Comparison of ENCODE assay signal across 10 cellular contexts in genomic region chr14:89466460-89466859, GRCh38. TPM values are rescaled to one million over a fixed set of nuclear protein-coding genes. Genes with fewer than 3 reads are reported as not detected.
DNase-seq lines count a peak whose midpoint lies in the region; ATAC-seq, FAIRE-seq and TF ChIP-seq lines count a peak whose summit lies in the region.
"Had no signal": no experiment of that assay in that cellular context is flagged by ENCODE, and none has a peak within 500 bp of the region (broad histone marks: within the 10 kb centered on the region; RNA-seq: fewer than 3 reads in every experiment).

No MANE protein-coding gene starts in this region.

- 80 to 82% methylated on average over 1 to 5 of the region's 5 CpGs for WGBS in transverse colon (ENCODE audit: low coverage in 1 of 2), 2 donors

- TF ChIP-seq CTCF in transverse colon (IDR thresholded peaks at IDR 0.05) = no peak

- intact Hi-C loops in transverse colon (cut with DNase I; ENCODE audit: low total_unique reads) = no loop called here

- no peaks in the 10 kb centered on the region; the same call in none of the 2 replicates for H3K4me1 ChIP-seq in HUES48 (ENCODE audit: control insufficient read depth, insufficient read depth, low read length)
- peaks cover 0 to 8% (median 0%) of the 10 kb centered on the region in 4 donors for H3K4me1 ChIP-seq in transverse colon

- no peaks in the 10 kb centered on the region for H3K27me3 Mint-ChIP-seq in activated T-cell treated with anti-CD3 and anti-CD28 coated beads, Interleukin-2, amount 50 U/mL, for 4 hours (ENCODE audit: low read depth)

- no peak for TF ChIP-seq EP300 in transverse colon (IDR thresholded peaks at IDR 0.05; ENCODE audit: low read depth)

- no peaks in the 10 kb centered on the region for H3K9me3 Mint-ChIP-seq in activated T-cell treated with anti-CD3 and anti-CD28 coated beads, Interleukin-2, amount 50 U/mL, for 4 hours

- H3K36me3 ChIP-seq in HUES48 (ENCODE audit: control insufficient read depth, insufficient read depth, low read length) (0 out of 2 replicates have a peak, but pooled peaks cover 4% of the 10 kb centered on the region), transverse colon (no peaks in the 10 kb centered on the region)

- H3K4me3 Mint-ChIP-seq in activated T-cell treated with anti-CD3 and anti-CD28 coated beads, Interleukin-2, amount 50 U/mL, for 4 hours = peak overlapping the region; percentile 39

- DNase-seq in activated T-cell treated with anti-CD3 and anti-CD28 coated beads, Interleukin-2, amount 50 U/mL, for 4 hours = peak; percentile 16
- peak; percentile 28 for DNase-seq in stimulated activated CD8-positive, alpha-beta memory T cell treated with anti-CD3 and anti-CD28 coated beads, Interleukin-12 subunit alpha, Interleukin-12 subunit beta, amount 100 ng/mL, for 1 hour (ENCODE audit: low read depth)
- DNase-seq in hippocampal formation (lab: John Stamatoyannopoulos, UW) = no peak
- no peak for DNase-seq in RCC 7860 (ENCODE audit: low spot score)
- no peak for DNase-seq in NCI-H2171 treated with DMSO at 0.1 percent for 48 hours (lab: John Stamatoyannopoulos, UW)
- no peak for DNase-seq in transverse colon
- DNase-seq: NCI-H2029 treated with DMSO at 0.1 percent for 48 hours; stimulated activated CD4-positive, alpha-beta T cell treated with anti-CD3 and anti-CD28 coated beads, Interleukin-15, amount 100 ng/mL, for 24 hours had no signal

- H3K27me3 ChIP-seq in HUES48 (ENCODE audit: control insufficient read depth, insufficient read depth, low read length) (no peaks in the 10 kb centered on the region), transverse colon (no peaks in the 10 kb centered on the region)

- FAIRE-seq in RCC 7860 (lab: Jason Lieb, UNC) = no peak

- H3K4me3 ChIP-seq in HUES48 (ENCODE audit: low read depth, low read length) (no peak overlapping the region), transverse colon (no peak overlapping the region)

- H3K27ac ChIP-seq in HUES48 (ENCODE audit: low read depth, low read length) (peak overlapping the region; percentile 0), transverse colon (no peak overlapping the region)

- no peak for TF ChIP-seq POLR2A in transverse colon (IDR thresholded peaks at IDR 0.05)

- no peak overlapping the region for H3K9ac ChIP-seq in HUES48 (ENCODE audit: low read depth, low read length)

- peaks cover 49% of the 10 kb centered on the region for H3K4me1 Mint-ChIP-seq in activated T-cell treated with anti-CD3 and anti-CD28 coated beads, Interleukin-2, amount 50 U/mL, for 4 hours (ENCODE audit: low read depth)

- peaks cover 14% of the 10 kb centered on the region for H3K36me3 Mint-ChIP-seq in activated T-cell treated with anti-CD3 and anti-CD28 coated beads, Interleukin-2, amount 50 U/mL, for 4 hours (ENCODE audit: insufficient read depth)

- in situ Hi-C loops in transverse colon (cut with MboI; ENCODE audit: low pct_ligation_motif_present in 1 of 4, low pct_unique_long_range_greater_than_20kb in 1 of 4, low sequenced_read_pairs in 3 of 4) = no loop called here

- ATAC-seq in GM18867 (IDR thresholded peaks at IDR 0.05; ENCODE audit: unreplicated experiment) = peak; percentile 95
- peak; percentile 75 to 94 for ATAC-seq in activated T-cell treated with anti-CD3 and anti-CD28 coated beads, Interleukin-2, amount 50 U/mL, for 4 hours

- H3K9me3 ChIP-seq in HUES48 (ENCODE audit: control insufficient read depth, insufficient read depth, low read length) (no peaks in the 10 kb centered on the region), transverse colon (no peaks in the 10 kb centered on the region)

RNA-seq across cellular contexts. Expression of gene FOXN3, which starts 49.4 kb away (rescaled TPM):
- 10 to 100 TPM; 67.0 to 83.1 (median 69.5) TPM for total RNA-seq in activated T-cell treated with anti-CD3 and anti-CD28 coated beads, Interleukin-2, amount 50 U/mL, for 4 hours
- total RNA-seq in transverse colon = 100 to 1,000 TPM in 3 of 4 donors, 10 to 100 TPM in 1; 66.1 to 130 (median 109) TPM

Comparison
In these comparisons a context has a peak if more than half of its experiments do, and no peak if none do; other contexts are left out.
1. DNase-seq: peak in activated T-cell treated with anti-CD3 and anti-CD28 coated beads, Interleukin-2, amount 50 U/mL, for 4 hours (single experiment) and stimulated activated CD8-positive, alpha-beta memory T cell treated with anti-CD3 and anti-CD28 coated beads, Interleukin-12 subunit alpha, Interleukin-12 subunit beta, amount 100 ng/mL, for 1 hour (single experiment); none in hippocampal formation (0 of 2), RCC 7860 (single experiment), NCI-H2171 treated with DMSO at 0.1 percent for 48 hours (single experiment) and transverse colon (single experiment).